Comparison of ENCODE assay signal across 19 cellular contexts in genomic region chr5:63323926-63324325, GRCh38.
DNase-seq lines count a peak whose midpoint lies in the region; ATAC-seq, FAIRE-seq and TF ChIP-seq lines count a peak whose summit lies in the region.
"Had no signal": no experiment of that assay in that cellular context is flagged by ENCODE, and none has a peak within 500 bp of the region (broad histone marks: within the 10 kb centered on the region; RNA-seq: fewer than 3 reads in every experiment).

No MANE protein-coding gene starts in this region.

- no peak overlapping the region for H2BK5ac ChIP-seq in H1 (ENCODE audit: low read depth, low read length)

- ATAC-seq in GM23338 (peak; percentile 64), HG03378 (IDR thresholded peaks at IDR 0.05; ENCODE audit: unreplicated experiment) (no peak)
- ATAC-seq: HCT116 had no signal

- no peaks in the 10 kb centered on the region for H4K20me1 ChIP-seq in GM23338 (replicated peaks; ENCODE audit: insufficient read depth)
- H4K20me1 ChIP-seq in H1 (replicated peaks in 1 of 2; ENCODE audit: control insufficient read depth in 1 of 2, insufficient read depth in 2 of 2, low read length in 2 of 2), result no peaks in the 10 kb centered on the region
- H4K20me1 ChIP-seq: BLaER1 had no signal

- no peak overlapping the region for H2BK20ac ChIP-seq in H1 (ENCODE audit: low read length)

- H3K18ac ChIP-seq in H1 (ENCODE audit: extremely low read depth, low read length), result no peak overlapping the region

- no peak overlapping the region for H2BK15ac ChIP-seq in H1 (ENCODE audit: low read length)

- peak; percentile 10 for DNase-seq in GM23338 (ENCODE audit: low spot score)
- DNase-seq in H1 (ENCODE audit: low read depth in 1 of 2, low spot score in 2 of 2), result no peak
- DNase-seq in iPS DF 6.9 (ENCODE audit: low read depth, low spot score), result peak; percentile 13
- DNase-seq in stimulated activated CD4-positive, alpha-beta T cell treated with anti-CD3 and anti-CD28 coated beads, Interleukin-12 subunit alpha, Interleukin-12 subunit beta, amount 100 ng/mL, for 4 hours, result no peak
- no peak for DNase-seq in HFFc6
- no peak for DNase-seq in mesothelial cell of epicardium (ENCODE audit: low spot score in 2 of 2, unreplicated experiment in 2 of 2)
- DNase-seq: 8988T; CD4-positive, alpha-beta memory T cell; DMS153; DMS79; GDM1; GOT3 had no signal

- H3K4me2 ChIP-seq in GM23338 (peak overlapping the region; percentile 34; the same call in 1 of the 2 replicates), H1 (ENCODE audit: insufficient read depth in 1 of 2, low read depth in 2 of 2, low read length in 2 of 2) (peak overlapping the region; percentile 14 to 18; a peak in 2 of 4 replicates)
- H3K4me2 ChIP-seq: BLaER1 had no signal

- no peak overlapping the region for H3K23ac ChIP-seq in H1 (ENCODE audit: insufficient read length)

- no peaks in the 10 kb centered on the region for H3K79me1 ChIP-seq in H1 (ENCODE audit: low read depth, low read length)

- H3K79me2 ChIP-seq in GM23338 (replicated peaks; ENCODE audit: insufficient read depth) (no peaks in the 10 kb centered on the region), H1 (ENCODE audit: control insufficient read depth in 1 of 2, insufficient read depth in 2 of 2, low read length in 2 of 2) (no peaks in the 10 kb centered on the region)

- no peak for FAIRE-seq in H1 (lab: Jason Lieb, UNC)
- FAIRE-seq: GM12892, GM18507 had no signal

- H3F3A ChIP-seq in GM23338 (replicated peaks; ENCODE audit: low read depth), result no peaks in the 10 kb centered on the region

- H3K4me1 ChIP-seq in GM23338 (ENCODE audit: insufficient read depth), result peaks cover 5% of the 10 kb centered on the region; the same call in 1 of the 2 replicates
- peaks cover 12% of the 10 kb centered on the region for H3K4me1 ChIP-seq in HUES64 (ENCODE audit: insufficient read depth, low read length)
- H3K4me1 ChIP-seq in H1 (replicated peaks in 1 of 4; ENCODE audit: control insufficient read depth in 3 of 4, insufficient read depth in 4 of 4, low read length in 3 of 4), result peaks cover 0 to 6% (median 1%) of the 10 kb centered on the region in 4 experiments; a peak in 2 of 7 replicates
- no peaks in the 10 kb centered on the region; the same call in 1 of the 2 replicates for H3K4me1 ChIP-seq in iPS DF 6.9 (ENCODE audit: control insufficient read depth, insufficient read depth, low read length)
- H3K4me1 ChIP-seq: BLaER1 had no signal

- no peak overlapping the region for H3K56ac ChIP-seq in H1 (replicated peaks; ENCODE audit: insufficient read length, low read depth, low read length)

- H3K14ac ChIP-seq in H1 (ENCODE audit: insufficient read length), result no peak overlapping the region

- H3K9me3 ChIP-seq in HUES64 (ENCODE audit: insufficient read depth, low read depth, low read length) (no peaks in the 10 kb centered on the region), H1 (ENCODE audit: insufficient read depth in 2 of 2, low read depth in 1 of 2, low read length in 1 of 2) (no peaks in the 10 kb centered on the region), iPS DF 6.9 (ENCODE audit: control insufficient read depth, insufficient read depth, low read length) (no peaks in the 10 kb centered on the region)
- H3K9me3 ChIP-seq: BLaER1 had no signal

- H3K9ac ChIP-seq in HUES64 (ENCODE audit: low read depth, low read length) (no peak overlapping the region), H1 (replicated peaks in 1 of 4; ENCODE audit: extremely low read depth in 1 of 4, low read depth in 3 of 4, low read length in 3 of 4) (no peak overlapping the region)
- H3K9ac ChIP-seq: BLaER1 had no signal

- POLR2A ChIA-PET in H1 (lab: Charles Lee; ENCODE audit: partially characterized antibody), result no interaction called here

- H3K27ac ChIP-seq in GM23338 (ENCODE audit: low read depth), result no peak overlapping the region
- 0 out of 2 replicates have a peak overlapping the region, but pooled peaks have one; percentile 35 for H3K27ac ChIP-seq in HUES64 (ENCODE audit: low read depth, low read length)
- H3K27ac ChIP-seq in H1 (ENCODE audit: low read depth, low read length), result no peak overlapping the region
- H3K27ac ChIP-seq in iPS DF 6.9 (ENCODE audit: low read length), result no peak overlapping the region
- H3K27ac ChIP-seq: BLaER1 had no signal

- H4K91ac ChIP-seq in H1 (replicated peaks; ENCODE audit: insufficient read length, low read length), result no peak overlapping the region

- H3K4me3 ChIP-seq in GM23338 (no peak overlapping the region), HUES64 (ENCODE audit: low read length) (no peak overlapping the region), H1 (ENCODE audit: extremely low read depth in 1 of 4, insufficient read depth in 2 of 4, low read depth in 3 of 4, low read length in 4 of 4) (no peak overlapping the region), iPS DF 6.9 (ENCODE audit: low read length) (no peak overlapping the region)
- H3K4me3 ChIP-seq: BLaER1 had no signal

- CTCF ChIA-PET in H1 (lab: Charles Lee; ENCODE audit: partially characterized antibody), result no interaction called here

- TF ChIP-seq CTCF in GM23338 (conservative IDR thresholded peaks at IDR 0.05; ENCODE audit: low read depth in 2 of 2) (no peak), H1 (IDR thresholded peaks at IDR 0.05; ENCODE audit: control extremely low read depth in 1 of 3, insufficient read depth in 1 of 3, low read depth in 1 of 3, low read length in 3 of 3) (no peak), HFFc6 (IDR thresholded peaks at IDR 0.05) (no peak), mesothelial cell of epicardium (IDR thresholded peaks at IDR 0.05; ENCODE audit: unreplicated experiment) (no peak)

- H3K27me3 ChIP-seq in GM23338 (ENCODE audit: insufficient read depth) (no peaks in the 10 kb centered on the region), HUES64 (ENCODE audit: insufficient read depth, low read length) (no peaks in the 10 kb centered on the region), H1 (replicated peaks in 1 of 4; ENCODE audit: control insufficient read depth in 3 of 4, extremely low read depth in 1 of 4, insufficient read depth in 3 of 4, low read length in 3 of 4) (no peaks in the 10 kb centered on the region), iPS DF 6.9 (ENCODE audit: control insufficient read depth, insufficient read depth, low read length) (no peaks in the 10 kb centered on the region)
- H3K27me3 ChIP-seq: BLaER1 had no signal

- no peak overlapping the region for H2BK120ac ChIP-seq in H1 (replicated peaks; ENCODE audit: low read depth, low read length)

- H2BK12ac ChIP-seq in H1 (ENCODE audit: low read depth, low read length), result no peak overlapping the region

- H3K4me3 Mint-ChIP-seq in GM23338 (no peak overlapping the region), HFFc6 (no peak overlapping the region), mesothelial cell of epicardium (no peak overlapping the region)
- H3K4me3 Mint-ChIP-seq: CD14-positive monocyte; CD4-positive, alpha-beta memory T cell had no signal

- H3K4ac ChIP-seq in H1 (replicated peaks; ENCODE audit: insufficient read length, low read depth, low read length), result no peak overlapping the region

- TF ChIP-seq RAD21 in H1 (IDR thresholded peaks at IDR 0.05 in 1 of 2, conservative IDR thresholded peaks at IDR 0.05 in 1 of 2; ENCODE audit: low read depth in 2 of 2, low read length in 2 of 2), result no peak

- H2AK5ac ChIP-seq in H1 (ENCODE audit: low read depth, low read length), result no peak overlapping the region

- H4K5ac ChIP-seq in H1 (ENCODE audit: insufficient read length, low read depth, low read length), result no peak overlapping the region

- H2AFZ ChIP-seq in GM23338 (peak overlapping the region; percentile 72; the same call in 1 of the 2 replicates), H1 (ENCODE audit: low read length) (peak overlapping the region; percentile 17; the same call in 1 of the 2 replicates)

- H3K4me1 Mint-ChIP-seq in GM23338 (peaks cover 11% of the 10 kb centered on the region), HFFc6 (ENCODE audit: low read depth) (no peaks in the 10 kb centered on the region), mesothelial cell of epicardium (no peaks in the 10 kb centered on the region)
- H3K4me1 Mint-ChIP-seq: CD14-positive monocyte; CD4-positive, alpha-beta memory T cell had no signal

- WGBS in HUES64, result 25% methylated on average over 1 of the region's 1 CpG
- 24% methylated on average over 1 of the region's 1 CpG; no CpG with 5 or more reads in 1 of the 2 experiments for WGBS in H1 (ENCODE audit: extremely low coverage in 1 of 2, insufficient coverage in 1 of 2, insufficient read length in 1 of 2, insufficient replicate concordance in 2 of 2, low coverage in 1 of 2, low lambda C conversion rate in 2 of 2, missing lambda C conversion rate in 1 of 2), 2 experiments
- no CpG with 5 or more reads among the region's 1 CpG for WGBS in iPS DF 6.9 (ENCODE audit: insufficient coverage, insufficient read length)

- H3K36me3 Mint-ChIP-seq in GM23338 (ENCODE audit: low read depth), result no peaks in the 10 kb centered on the region
- H3K36me3 Mint-ChIP-seq in HFFc6 (ENCODE audit: low read depth), result no peaks in the 10 kb centered on the region
- H3K36me3 Mint-ChIP-seq in mesothelial cell of epicardium, result no peaks in the 10 kb centered on the region
- H3K36me3 Mint-ChIP-seq: CD14-positive monocyte; CD4-positive, alpha-beta memory T cell had no signal

- H4K8ac ChIP-seq in H1 (ENCODE audit: extremely low read depth, insufficient read depth, low read length), result no peak overlapping the region

- no peak for TF ChIP-seq EP300 in H1 (IDR thresholded peaks at IDR 0.05; ENCODE audit: borderline replicate concordance in 1 of 2, low read depth in 2 of 2, low read length in 2 of 2)

- H3K9me3 Mint-ChIP-seq in GM23338 (no peaks in the 10 kb centered on the region), HFFc6 (peaks cover 14% of the 10 kb centered on the region), mesothelial cell of epicardium (peaks cover 4% of the 10 kb centered on the region)

- peak overlapping the region; percentile 54 for H3K27ac Mint-ChIP-seq in GM23338
- no peak overlapping the region for H3K27ac Mint-ChIP-seq in HFFc6
- H3K27ac Mint-ChIP-seq in mesothelial cell of epicardium, result no peak overlapping the region
- H3K27ac Mint-ChIP-seq: CD14-positive monocyte; CD4-positive, alpha-beta memory T cell had no signal

- no peaks in the 10 kb centered on the region for H3K23me2 ChIP-seq in H1 (ENCODE audit: low read depth, low read length)

- H3K36me3 ChIP-seq in GM23338 (ENCODE audit: insufficient read depth) (no peaks in the 10 kb centered on the region), HUES64 (ENCODE audit: insufficient read depth, low read length) (no peaks in the 10 kb centered on the region), H1 (ENCODE audit: control insufficient read depth in 2 of 4, insufficient read depth in 4 of 4, low read length in 3 of 4) (no peaks in the 10 kb centered on the region), iPS DF 6.9 (ENCODE audit: control insufficient read depth, insufficient read depth, low read length) (no peaks in the 10 kb centered on the region)
- H3K36me3 ChIP-seq: BLaER1 had no signal

- H3K9me2 ChIP-seq in GM23338 (ENCODE audit: insufficient read depth), result peaks cover 10% of the 10 kb centered on the region; the same call in 1 of the 2 replicates

- H3K27me3 Mint-ChIP-seq in GM23338 (ENCODE audit: insufficient read depth, low read depth, poor library complexity) (no peaks in the 10 kb centered on the region), HFFc6 (ENCODE audit: insufficient read depth) (no peaks in the 10 kb centered on the region), mesothelial cell of epicardium (ENCODE audit: low read depth) (no peaks in the 10 kb centered on the region)
- H3K27me3 Mint-ChIP-seq: CD4-positive, alpha-beta memory T cell had no signal

- no peak for TF ChIP-seq POLR2A in H1 (IDR thresholded peaks at IDR 0.05; ENCODE audit: control extremely low read depth in 1 of 2, low read depth in 2 of 2, low read length in 2 of 2)

Comparison
In these comparisons a context has a peak if more than half of its experiments do, and no peak if none do; other contexts are left out.
1. DNase-seq: peak in GM23338 (single experiment) and iPS DF 6.9 (single experiment); none in H1 (0 of 2), stimulated activated CD4-positive, alpha-beta T cell treated with anti-CD3 and anti-CD28 coated beads, Interleukin-12 subunit alpha, Interleukin-12 subunit beta, amount 100 ng/mL, for 4 hours (single experiment), HFFc6 (single experiment) and mesothelial cell of epicardium (0 of 2).